8 cellular contexts compared by ENCODE assay signal in the genomic region with DNA sequence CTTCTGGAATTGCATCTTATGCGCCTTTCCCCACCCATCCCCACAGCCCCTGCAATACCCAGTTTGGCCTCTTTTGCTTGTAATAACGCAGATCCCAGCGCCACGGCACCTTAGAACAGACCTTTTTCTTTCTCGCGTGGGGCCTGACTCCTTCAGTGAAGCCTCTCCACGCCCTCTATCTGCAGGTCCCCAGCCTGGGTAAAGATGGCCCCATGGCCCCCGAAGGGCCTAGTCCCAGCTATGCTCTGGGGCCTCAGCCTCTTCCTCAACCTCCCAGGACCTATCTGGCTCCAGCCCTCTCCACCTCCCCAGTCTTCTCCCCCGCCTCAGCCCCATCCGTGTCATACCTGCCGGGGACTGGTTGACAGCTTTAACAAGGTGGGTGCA. TPM values are rescaled to one million over a fixed set of nuclear protein-coding genes. Genes with fewer than 3 reads are reported as not detected.
DNase-seq lines count a peak whose midpoint lies in the region; ATAC-seq and TF ChIP-seq lines count a peak whose summit lies in the region.

No MANE protein-coding gene starts in this region.

- DNase-seq in activated gamma-delta T cell treated with anti-CD3 and anti-CD28 coated beads, Interleukin-2, amount 50 U/mL, for 16 hours (ENCODE audit: low read depth), result peak; percentile 22
- no peak for DNase-seq in activated gamma-delta T cell (lab: John Stamatoyannopoulos, UW)
- no peak for DNase-seq in fibroblast of villous mesenchyme (ENCODE audit: low read depth)
- DNase-seq in skeletal muscle cell (ENCODE audit: low read depth), result no peak
- DNase-seq in GM20000 (ENCODE audit: low spot score), result no peak
- no peak for DNase-seq in medulla oblongata (ENCODE audit: extremely low spot score)

- H3K4me3 ChIP-seq in fibroblast of villous mesenchyme (ENCODE audit: low read depth, low read length) (peak overlapping the region; percentile 84), skeletal muscle cell (ENCODE audit: low read depth, low read length) (peak overlapping the region; percentile 67)

- peak; percentile 35 for TF ChIP-seq CTCF in VCaP (conservative IDR thresholded peaks at IDR 0.05)
- TF ChIP-seq CTCF in fibroblast of villous mesenchyme (IDR thresholded peaks at IDR 0.05; ENCODE audit: insufficient read depth, low read depth, low read length), result peak; percentile 18
- TF ChIP-seq CTCF in GM20000 (IDR thresholded peaks at IDR 0.05; ENCODE audit: extremely low read depth, missing control alignments), result no peak

- H3K27ac ChIP-seq in VCaP, result peak overlapping the region; percentile 99

- ATAC-seq in GM21825 (IDR thresholded peaks at IDR 0.05; ENCODE audit: unreplicated experiment), result no peak

RNA-seq across cellular contexts. Expression of a gene that starts 0.6 kb away (rescaled TPM):
- 13.2 and 16.0 TPM in 2 replicates for total RNA-seq in fibroblast of villous mesenchyme

RNA-seq across cellular contexts. Expression of a gene that starts 17.3 kb away (rescaled TPM):
- total RNA-seq in fibroblast of villous mesenchyme, result 32.8 and 42.8 TPM in 2 replicates

RNA-seq across cellular contexts. Expression of a gene that starts 18.0 kb away (rescaled TPM):
- total RNA-seq in fibroblast of villous mesenchyme, result 3.2 and 3.5 TPM in 2 replicates

RNA-seq across cellular contexts. Expression of a gene that starts 31.6 kb away (rescaled TPM):
- total RNA-seq in fibroblast of villous mesenchyme, result 0.43 and 0.64 TPM in 2 replicates

RNA-seq across cellular contexts. Expression of a gene that starts 43.8 kb away (rescaled TPM):
- total RNA-seq in fibroblast of villous mesenchyme, result 15.1 and 24.2 TPM in 2 replicates
